In genomic region chr14:61147369-61147897, GRCh38 we compare ENCODE assay signal across 13 cellular contexts.
DNase-seq lines count a peak whose midpoint lies in the region; ATAC-seq and TF ChIP-seq lines count a peak whose summit lies in the region.
"Had no signal": no experiment of that assay in that cellular context is flagged by ENCODE, and none has a peak within 500 bp of the region (broad histone marks: within the 10 kb centered on the region; RNA-seq: fewer than 3 reads in every experiment).

No MANE protein-coding gene starts in this region.

- DNase-seq in AG04450 (ENCODE audit: low read depth, low spot score), result no peak
- DNase-seq in NCI-H69 (lab: John Stamatoyannopoulos, UW), result peak; percentile 46
- peak; percentile 72 for DNase-seq in dermis blood vessel endothelial cell
- DNase-seq in NCI-H82 (lab: John Stamatoyannopoulos, UW), result no peak
- no peak for DNase-seq in OCI-M1 (lab: John Stamatoyannopoulos, UW)
- DNase-seq in ureter (ENCODE audit: low spot score), result no peak
- DNase-seq: BE2C, H7, naive B cell, NCI-H1092 treated with DMSO at 0.1 percent for 48 hours, upper lobe of right lung had no signal

- peaks cover 22% of the 10 kb centered on the region for H3K36me3 Mint-ChIP-seq in nephron (ENCODE audit: low read depth)

- peak overlapping the region; percentile 95 to 96 (median 96) for H3K27ac Mint-ChIP-seq in nephron

- CTCF ChIA-PET in AG04450 (lab: Charles Lee), result interaction anchor here (1.3 kb wide), 1 partner anchor 105 kb away, joined by 4 read pairs; no protein-coding TSS in a partner anchor

- H3K27me3 Mint-ChIP-seq in nephron (ENCODE audit: low read depth), result no peaks in the 10 kb centered on the region

- peaks cover 65% of the 10 kb centered on the region for H3K4me1 Mint-ChIP-seq in nephron
- H3K4me1 Mint-ChIP-seq: naive B cell had no signal

- H3K9me3 Mint-ChIP-seq in nephron, result peaks cover 28% of the 10 kb centered on the region

- H3K27me3 ChIP-seq in AG04450 (ENCODE audit: control insufficient read depth, insufficient read depth, low read length), result no peaks in the 10 kb centered on the region
- H3K27me3 ChIP-seq: BE2C, upper lobe of right lung had no signal

- no peak for ATAC-seq in HG03108 (IDR thresholded peaks at IDR 0.05; ENCODE audit: unreplicated experiment)

- H3K4me3 ChIP-seq in AG04450 (ENCODE audit: low read depth, low read length), result no peak overlapping the region
- H3K4me3 ChIP-seq: upper lobe of right lung had no signal

- H3K9me3 ChIP-seq in AG04450 (ENCODE audit: control insufficient read depth, insufficient read depth, low read length), result peaks cover 6% of the 10 kb centered on the region
- H3K9me3 ChIP-seq: upper lobe of right lung had no signal

- POLR2A ChIA-PET in AG04450 (lab: Yijun Ruan, JAX), result interaction anchor here (1.1 to 2.4 kb wide), 8 partner anchors 21 to 522 kb away, joined by 3 to 9 read pairs (median 6); partner anchors contain the start of genes SLC38A6 and TRMT5

- H3K4me3 Mint-ChIP-seq in nephron, result peak overlapping the region in 2 of 3 experiments; percentile 24 to 40
- H3K4me3 Mint-ChIP-seq: naive B cell had no signal

- H3K27ac ChIP-seq in AG04450 (ENCODE audit: low read depth, low read length), result peak overlapping the region; percentile 99
- H3K27ac ChIP-seq: upper lobe of right lung had no signal

- TF ChIP-seq CTCF in AG04450 (IDR thresholded peaks at IDR 0.05; ENCODE audit: low read depth, low read length) (no peak), nephron (IDR thresholded peaks at IDR 0.05; ENCODE audit: unreplicated experiment in 3 of 3) (no peak)

Comparison
In these comparisons a context has a peak if more than half of its experiments do, and no peak if none do; other contexts are left out.
1. DNase-seq: peak in NCI-H69 (single experiment) and dermis blood vessel endothelial cell (single experiment); none in AG04450 (single experiment), NCI-H82 (single experiment), OCI-M1 (single experiment) and ureter (single experiment).